9 cellular contexts compared by ENCODE assay signal in the genomic region with DNA sequence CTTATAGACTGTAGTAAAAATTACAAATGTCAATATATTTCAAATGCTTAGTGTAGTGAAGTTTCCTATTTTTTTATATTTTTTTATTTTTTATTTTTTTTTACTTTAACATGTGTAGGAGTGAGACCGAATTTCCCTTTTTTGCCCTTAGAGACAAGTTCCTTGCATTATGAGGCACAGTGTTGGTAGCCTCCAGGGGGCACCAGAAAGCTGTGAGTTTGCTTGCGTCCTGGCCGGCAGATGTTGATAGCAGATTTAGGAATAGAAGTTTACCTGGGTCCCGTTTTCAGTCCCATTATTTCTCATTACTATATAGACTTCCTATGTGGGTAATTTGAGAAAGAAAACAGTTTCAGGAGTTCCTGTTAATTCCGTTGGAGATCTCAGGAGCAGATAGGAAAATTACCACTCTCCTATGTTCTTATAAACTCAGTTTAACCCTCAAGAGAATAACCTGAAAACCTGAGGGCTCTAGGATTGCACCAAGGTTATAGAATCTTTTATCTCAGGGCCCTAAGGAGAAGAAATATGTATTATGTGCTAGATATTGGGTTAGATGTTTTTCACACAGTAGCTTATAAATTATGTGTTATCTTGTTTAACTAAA.
DNase-seq lines count a peak whose midpoint lies in the region; ATAC-seq, FAIRE-seq and TF ChIP-seq lines count a peak whose summit lies in the region.
"Had no signal": no experiment of that assay in that cellular context is flagged by ENCODE, and none has a peak within 500 bp of the region (broad histone marks: within the 10 kb centered on the region; RNA-seq: fewer than 3 reads in every experiment).

No MANE protein-coding gene starts in this region.

- H4K5ac ChIP-seq in H1 (ENCODE audit: insufficient read length, low read depth, low read length): no peak overlapping the region

- TF ChIP-seq CTCF in AG04449 (IDR thresholded peaks at IDR 0.05; ENCODE audit: insufficient read depth, low read length, missing control alignments) (peak; percentile 89), VCaP (conservative IDR thresholded peaks at IDR 0.05) (peak; percentile 90), H1 (IDR thresholded peaks at IDR 0.05; ENCODE audit: control extremely low read depth in 1 of 3, insufficient read depth in 1 of 3, low read depth in 1 of 3, low read length in 3 of 3) (peak; percentile 68 to 90 (median 79)), mucosa of descending colon (IDR thresholded peaks at IDR 0.05) (peak; percentile 46), thyroid gland (IDR thresholded peaks at IDR 0.05) (peak in 5 of 6 experiments; percentile 25 to 78 (median 65))

- no peak overlapping the region for H2AFZ ChIP-seq in H1 (ENCODE audit: low read length)

- ATAC-seq in GM18505 (IDR thresholded peaks at IDR 0.05; ENCODE audit: unreplicated experiment): peak; percentile 89
- peak; percentile 89 for ATAC-seq in HG02884 (IDR thresholded peaks at IDR 0.05; ENCODE audit: unreplicated experiment)
- ATAC-seq in mucosa of descending colon: peak; percentile 55

- no peaks in the 10 kb centered on the region for H3K79me2 ChIP-seq in H1 (ENCODE audit: control insufficient read depth in 1 of 2, insufficient read depth in 2 of 2, low read length in 2 of 2)

- no peak overlapping the region for H2BK5ac ChIP-seq in H1 (ENCODE audit: low read depth, low read length)

- H3K27ac ChIP-seq in VCaP (no peak overlapping the region), H1 (ENCODE audit: low read depth, low read length) (no peak overlapping the region), thyroid gland (no peak overlapping the region)
- H3K27ac ChIP-seq: skin epidermis had no signal

- no peak overlapping the region for H3K14ac ChIP-seq in H1 (ENCODE audit: insufficient read length)

- CTCF ChIA-PET in AG04449 (lab: Yijun Ruan, JAX): interaction anchor here (0.6 to 5.7 kb wide), 26 partner anchors 10 to 734 kb away, joined by 3 to 48 read pairs (median 4); no protein-coding TSS in a partner anchor
- CTCF ChIA-PET in H1 (lab: Charles Lee; ENCODE audit: partially characterized antibody): interaction anchor here (0.7 to 5.2 kb wide), 30 partner anchors 10 to 660 kb away, joined by 3 to 48 read pairs (median 4); no protein-coding TSS in a partner anchor

- H3K4me1 ChIP-seq in H1 (replicated peaks in 1 of 4; ENCODE audit: control insufficient read depth in 3 of 4, insufficient read depth in 4 of 4, low read length in 3 of 4): no peaks in the 10 kb centered on the region
- H3K4me1 ChIP-seq in mucosa of descending colon (ENCODE audit: low read depth): no peaks in the 10 kb centered on the region
- H3K4me1 ChIP-seq in thyroid gland: no peaks in the 10 kb centered on the region

- no peak overlapping the region for H3K56ac ChIP-seq in H1 (replicated peaks; ENCODE audit: insufficient read length, low read depth, low read length)

- no peak overlapping the region for H2BK120ac ChIP-seq in H1 (replicated peaks; ENCODE audit: low read depth, low read length)

- no peak overlapping the region for H3K4ac ChIP-seq in H1 (replicated peaks; ENCODE audit: insufficient read length, low read depth, low read length)

- H3K36me3 ChIP-seq in H1 (ENCODE audit: control insufficient read depth in 2 of 4, insufficient read depth in 4 of 4, low read length in 3 of 4) (no peaks in the 10 kb centered on the region), mucosa of descending colon (ENCODE audit: low read depth) (no peaks in the 10 kb centered on the region), thyroid gland (no peaks in the 10 kb centered on the region)

- no peak overlapping the region for H2BK15ac ChIP-seq in H1 (ENCODE audit: low read length)

- H4K20me1 ChIP-seq in H1 (replicated peaks in 1 of 2; ENCODE audit: control insufficient read depth in 1 of 2, insufficient read depth in 2 of 2, low read length in 2 of 2): no peaks in the 10 kb centered on the region

- H2BK20ac ChIP-seq in H1 (ENCODE audit: low read length): no peak overlapping the region

- POLR2A ChIA-PET in AG04449 (lab: Yijun Ruan, JAX): interaction anchor here (0.5 kb wide), 1 partner anchor 344 kb away, joined by 3 read pairs; no protein-coding TSS in a partner anchor
- POLR2A ChIA-PET in H1 (lab: Charles Lee; ENCODE audit: partially characterized antibody): no interaction called here

- no peak overlapping the region for H3K4me3 ChIP-seq in AG04449 (ENCODE audit: low read depth, low read length)
- no peak overlapping the region for H3K4me3 ChIP-seq in H1 (ENCODE audit: extremely low read depth in 1 of 4, insufficient read depth in 2 of 4, low read depth in 3 of 4, low read length in 4 of 4)
- H3K4me3 ChIP-seq in mucosa of descending colon: no peak overlapping the region
- H3K4me3 ChIP-seq in thyroid gland (replicated peaks in 1 of 3): no peak overlapping the region
- H3K4me3 ChIP-seq: skin epidermis had no signal

- no peak overlapping the region for H2AK5ac ChIP-seq in H1 (ENCODE audit: low read depth, low read length)

- H3K18ac ChIP-seq in H1 (ENCODE audit: extremely low read depth, low read length): no peak overlapping the region

- no peak overlapping the region for H3K4me2 ChIP-seq in H1 (ENCODE audit: insufficient read depth in 1 of 2, low read depth in 2 of 2, low read length in 2 of 2)

- intact Hi-C loops in mucosa of descending colon (cut with DNase I, micrococcal nuclease) (loop anchor here in 1 of 2 donors (10.0 kb wide), 1 partner anchor 323 kb away; no protein-coding TSS in a partner anchor), thyroid gland (cut with DNase I) (loop anchor here (5.0 kb wide), 1 partner anchor 330 kb away; no protein-coding TSS in a partner anchor)

- FAIRE-seq in H1 (lab: Jason Lieb, UNC): no peak

- no peak overlapping the region for H3K23ac ChIP-seq in H1 (ENCODE audit: insufficient read length)

- 33% methylated on average over 5 of the region's 5 CpGs; no CpG with 5 or more reads in 1 of the 2 experiments for WGBS in H1 (ENCODE audit: extremely low coverage in 1 of 2, insufficient coverage in 1 of 2, insufficient read length in 1 of 2, insufficient replicate concordance in 2 of 2, low coverage in 1 of 2, low lambda C conversion rate in 2 of 2, missing lambda C conversion rate in 1 of 2), 2 experiments
- 7 to 8% methylated on average over 5 of the region's 5 CpGs for WGBS in thyroid gland, 2 donors

- H3K23me2 ChIP-seq in H1 (ENCODE audit: low read depth, low read length): no peaks in the 10 kb centered on the region

- H4K91ac ChIP-seq in H1 (replicated peaks; ENCODE audit: insufficient read length, low read length): no peak overlapping the region

- TF ChIP-seq POLR2A in GM18505 (IDR thresholded peaks at IDR 0.05; ENCODE audit: borderline replicate concordance, extremely low read depth, insufficient read depth, insufficient read length) (no peak), H1 (IDR thresholded peaks at IDR 0.05; ENCODE audit: control extremely low read depth in 1 of 2, low read depth in 2 of 2, low read length in 2 of 2) (no peak), thyroid gland (IDR thresholded peaks at IDR 0.05) (no peak)

- H3K9me3 ChIP-seq in H1 (ENCODE audit: insufficient read depth in 2 of 2, low read depth in 1 of 2, low read length in 1 of 2) (no peaks in the 10 kb centered on the region), mucosa of descending colon (no peaks in the 10 kb centered on the region), thyroid gland (no peaks in the 10 kb centered on the region)

- H3K9ac ChIP-seq in H1 (replicated peaks in 1 of 4; ENCODE audit: extremely low read depth in 1 of 4, low read depth in 3 of 4, low read length in 3 of 4): no peak overlapping the region

- peak; percentile 92 to 94 for TF ChIP-seq RAD21 in H1 (IDR thresholded peaks at IDR 0.05 in 1 of 2, conservative IDR thresholded peaks at IDR 0.05 in 1 of 2; ENCODE audit: low read depth in 2 of 2, low read length in 2 of 2)

- H2BK12ac ChIP-seq in H1 (ENCODE audit: low read depth, low read length): no peak overlapping the region

- no peak overlapping the region for H4K8ac ChIP-seq in H1 (ENCODE audit: extremely low read depth, insufficient read depth, low read length)

- H3K79me1 ChIP-seq in H1 (ENCODE audit: low read depth, low read length): no peaks in the 10 kb centered on the region

- DNase-seq in AG04449 (ENCODE audit: low read depth, low spot score) (peak; percentile 36), NCI-H1436 treated with DMSO at 0.1 percent for 48 hours (lab: John Stamatoyannopoulos, UW) (peak; percentile 44), H1 (ENCODE audit: low read depth in 1 of 2, low spot score in 2 of 2) (peak; percentile 53 to 81), mucosa of descending colon (peak in 2 of 3 donors; percentile 75 to 89), thyroid gland (peak; percentile 66 to 76)

- H3K27me3 ChIP-seq in H1 (replicated peaks in 1 of 4; ENCODE audit: control insufficient read depth in 3 of 4, extremely low read depth in 1 of 4, insufficient read depth in 3 of 4, low read length in 3 of 4) (no peaks in the 10 kb centered on the region), thyroid gland (no peaks in the 10 kb centered on the region)

- no peak for TF ChIP-seq EP300 in H1 (IDR thresholded peaks at IDR 0.05; ENCODE audit: borderline replicate concordance in 1 of 2, low read depth in 2 of 2, low read length in 2 of 2)

TF ChIP-seq in H1, 55 proteins besides CTCF, POLR2A, EP300 and RAD21 (continues in another document):
- TF ChIP-seq ZNF274 (IDR thresholded peaks at IDR 0.05; ENCODE audit: borderline replicate concordance, extremely low read depth, low read length): no peak
